18 cellular contexts compared by ENCODE assay signal in genomic region chr5:146632620-146633019, GRCh38.
DNase-seq lines count a peak whose midpoint lies in the region; ATAC-seq, FAIRE-seq and TF ChIP-seq lines count a peak whose summit lies in the region.
"Had no signal": no experiment of that assay in that cellular context is flagged by ENCODE, and none has a peak within 500 bp of the region (broad histone marks: within the 10 kb centered on the region; RNA-seq: fewer than 3 reads in every experiment).

No MANE protein-coding gene starts in this region.

- H3K36me3 Mint-ChIP-seq in nephron (ENCODE audit: low read depth), result no peaks in the 10 kb centered on the region
- H3K36me3 Mint-ChIP-seq in activated CD8-positive, alpha-beta memory T cell treated with anti-CD3 and anti-CD28 coated beads, Interleukin-2, amount 10 ng/mL, durations not matched to agents 7 days and 5 days, result peaks cover under 1% of the 10 kb centered on the region
- H3K36me3 Mint-ChIP-seq: CD4-positive, CD25-positive, alpha-beta regulatory T cell had no signal

- DNase-seq in NCI-H510A treated with DMSO at 0.1 percent for 48 hours (lab: John Stamatoyannopoulos, UW) (peak; percentile 52), NCI-H510A (lab: John Stamatoyannopoulos, UW) (no peak), bronchial epithelial cell (ENCODE audit: low read depth) (no peak), NCI-H1694 (lab: John Stamatoyannopoulos, UW) (no peak)
- no peak for DNase-seq in activated CD8-positive, alpha-beta memory T cell treated with anti-CD3 and anti-CD28 coated beads, Interleukin-2, amount 10 ng/mL, durations not matched to agents 7 days and 5 days
- DNase-seq: ACHN; Calu3; CD4-positive, CD25-positive, alpha-beta regulatory T cell; DMS 273 treated with DMSO at 0.1 percent for 48 hours; DMS79; H9; IMR-90 had no signal

- H3K4me3 ChIP-seq in bronchial epithelial cell (ENCODE audit: low read depth, low read length), result no peak overlapping the region
- H3K4me3 ChIP-seq: BLaER1 treated with 17β-estradiol and CSF1 and Interleukin-3, amounts not matched to agents 10 nM and 100 nM; GM12878; GM23338 had no signal

- no peaks in the 10 kb centered on the region for H3K9me3 Mint-ChIP-seq in nephron
- H3K9me3 Mint-ChIP-seq in activated CD8-positive, alpha-beta memory T cell treated with anti-CD3 and anti-CD28 coated beads, Interleukin-2, amount 10 ng/mL, durations not matched to agents 7 days and 5 days (ENCODE audit: low read depth), result no peaks in the 10 kb centered on the region
- H3K9me3 Mint-ChIP-seq: GM23338, H9 had no signal

- H3K27me3 ChIP-seq in bronchial epithelial cell (ENCODE audit: control insufficient read depth, insufficient read depth, low read length), result no peaks in the 10 kb centered on the region
- H3K27me3 ChIP-seq: BLaER1 treated with 17β-estradiol and CSF1 and Interleukin-3, amounts not matched to agents 10 nM and 100 nM had no signal

- TF ChIP-seq CTCF in bronchial epithelial cell (IDR thresholded peaks at IDR 0.05; ENCODE audit: insufficient read depth, low read length, severe bottlenecking), result no peak
- no peak for TF ChIP-seq CTCF in nephron (IDR thresholded peaks at IDR 0.05; ENCODE audit: unreplicated experiment in 3 of 3)

- peaks cover 2% of the 10 kb centered on the region for H3K27me3 Mint-ChIP-seq in nephron (ENCODE audit: low read depth)
- H3K27me3 Mint-ChIP-seq in activated CD8-positive, alpha-beta memory T cell treated with anti-CD3 and anti-CD28 coated beads, Interleukin-2, amount 10 ng/mL, durations not matched to agents 7 days and 5 days, result no peaks in the 10 kb centered on the region
- H3K27me3 Mint-ChIP-seq: CD4-positive, CD25-positive, alpha-beta regulatory T cell had no signal

- H3K4me3 Mint-ChIP-seq in nephron, result no peak overlapping the region
- no peak overlapping the region for H3K4me3 Mint-ChIP-seq in activated CD8-positive, alpha-beta memory T cell treated with anti-CD3 and anti-CD28 coated beads, Interleukin-2, amount 10 ng/mL, durations not matched to agents 7 days and 5 days
- H3K4me3 Mint-ChIP-seq: CD4-positive, CD25-positive, alpha-beta regulatory T cell; GM23338; H9 had no signal

- H3K36me3 ChIP-seq in bronchial epithelial cell (ENCODE audit: control insufficient read depth, insufficient read depth, low read length), result no peaks in the 10 kb centered on the region
- H3K36me3 ChIP-seq: BLaER1 treated with 17β-estradiol and CSF1 and Interleukin-3, amounts not matched to agents 10 nM and 100 nM had no signal

- FAIRE-seq in bronchial epithelial cell (lab: Jason Lieb, UNC), result peak; percentile 47
- FAIRE-seq: GM12878, GM18507 had no signal

- no peaks in the 10 kb centered on the region for H3K4me1 Mint-ChIP-seq in nephron
- H3K4me1 Mint-ChIP-seq in activated CD8-positive, alpha-beta memory T cell treated with anti-CD3 and anti-CD28 coated beads, Interleukin-2, amount 10 ng/mL, durations not matched to agents 7 days and 5 days, result no peaks in the 10 kb centered on the region
- H3K4me1 Mint-ChIP-seq: CD4-positive, CD25-positive, alpha-beta regulatory T cell had no signal

- H3K27ac Mint-ChIP-seq in nephron, result peak overlapping the region in 2 of 3 experiments; percentile 25 to 93
- H3K27ac Mint-ChIP-seq in activated CD8-positive, alpha-beta memory T cell treated with anti-CD3 and anti-CD28 coated beads, Interleukin-2, amount 10 ng/mL, durations not matched to agents 7 days and 5 days, result no peak overlapping the region
- H3K27ac Mint-ChIP-seq: CD4-positive, CD25-positive, alpha-beta regulatory T cell; GM23338 had no signal

- no peak for ATAC-seq in activated CD8-positive, alpha-beta memory T cell treated with anti-CD3 and anti-CD28 coated beads, Interleukin-2, amount 10 ng/mL, durations not matched to agents 7 days and 5 days
- ATAC-seq in GM21723 (IDR thresholded peaks at IDR 0.05; ENCODE audit: unreplicated experiment), result no peak
- ATAC-seq: GM12878 had no signal

- CTCF ChIA-PET in activated CD8-positive, alpha-beta memory T cell treated with anti-CD3 and anti-CD28 coated beads, Interleukin-2, amount 10 ng/mL, durations not matched to agents 7 days and 5 days (lab: Charles Lee), result no interaction called here
